Comparison of ENCODE assay signal across 13 cellular contexts in genomic region chr6:57108691-57109090, GRCh38. TPM values are rescaled to one million over a fixed set of nuclear protein-coding genes. Genes with fewer than 3 reads are reported as not detected.
DNase-seq lines count a peak whose midpoint lies in the region; ATAC-seq and TF ChIP-seq lines count a peak whose summit lies in the region.
"Had no signal": no experiment of that assay in that cellular context is flagged by ENCODE, and none has a peak within 500 bp of the region (broad histone marks: within the 10 kb centered on the region; RNA-seq: fewer than 3 reads in every experiment).

No MANE protein-coding gene starts in this region.

- CTCF ChIA-PET in OCI-LY7 (lab: Charles Lee; ENCODE audit: unreplicated experiment), result no interaction called here

- peak; percentile 70 for DNase-seq in OCI-LY7 (ENCODE audit: low spot score)
- DNase-seq in brain microvascular endothelial cell, result no peak
- no peak for DNase-seq in NCI-H82 treated with DMSO at 0.1 percent for 48 hours (lab: John Stamatoyannopoulos, UW; ENCODE audit: unreplicated experiment)
- no peak for DNase-seq in H7
- DNase-seq in DMS53 treated with DMSO at 0.1 percent for 48 hours (lab: John Stamatoyannopoulos, UW; ENCODE audit: unreplicated experiment), result no peak
- DNase-seq: GM23248, left ventricle myocardium superior, SJCRH30 had no signal

- POLR2A ChIA-PET in OCI-LY7 (lab: Charles Lee), result interaction anchor here (0.5 to 1.5 kb wide), 7 partner anchors 10 to 210 kb away, joined by 3 to 6 read pairs (median 4); no protein-coding TSS in a partner anchor

- in situ Hi-C loops in brain microvascular endothelial cell (cut with HindIII; ENCODE audit: low pct_ligation_motif_present, low sequenced_read_pairs), result no loop called here

- H3K4me3 ChIP-seq in OCI-LY7 (ENCODE audit: low read depth, low read length, poor library complexity, severe bottlenecking), result no peak overlapping the region
- H3K4me3 ChIP-seq in brain microvascular endothelial cell (ENCODE audit: low read depth, low read length), result no peak overlapping the region
- no peak overlapping the region for H3K4me3 ChIP-seq in H7 (ENCODE audit: insufficient read depth, low read depth, low read length)
- H3K4me3 ChIP-seq: ascending aorta, GM23248, SJCRH30 had no signal

- no peaks in the 10 kb centered on the region for H3K27me3 ChIP-seq in brain microvascular endothelial cell (replicated peaks)
- no peaks in the 10 kb centered on the region for H3K27me3 ChIP-seq in H7 (ENCODE audit: control insufficient read depth, insufficient read depth, low read length)
- H3K27me3 ChIP-seq: ascending aorta, SJCRH30 had no signal

- H3K4me1 ChIP-seq in OCI-LY7 (ENCODE audit: insufficient read depth, low read length, poor library complexity, severe bottlenecking), result peaks cover 19% of the 10 kb centered on the region
- H3K4me1 ChIP-seq: ascending aorta, SJCRH30 had no signal

- H3K79me2 ChIP-seq in OCI-LY7 (ENCODE audit: insufficient read depth, low read depth, low read length), result peaks cover 58% of the 10 kb centered on the region; the same call in 1 of the 2 replicates

- intact Hi-C loops in OCI-LY7 (cut with micrococcal nuclease; ENCODE audit: unreplicated experiment), result loop anchor here (5.0 to 10.0 kb wide), 2 partner anchors 64 to 206 kb away; partner anchors contain the start of genes BAG2 and PRIM2

- TF ChIP-seq CTCF in OCI-LY7 (conservative IDR thresholded peaks at IDR 0.05; ENCODE audit: low read length), result no peak
- no peak for TF ChIP-seq CTCF in brain microvascular endothelial cell (IDR thresholded peaks at IDR 0.05; ENCODE audit: low read depth, low read length, missing control alignments)

- ATAC-seq in GM18511 (IDR thresholded peaks at IDR 0.05; ENCODE audit: unreplicated experiment), result peak; percentile 97
- ATAC-seq in GM21515 (IDR thresholded peaks at IDR 0.05; ENCODE audit: unreplicated experiment), result peak; percentile 90
- peak; percentile 92 for ATAC-seq in HG03103 (IDR thresholded peaks at IDR 0.05; ENCODE audit: low read depth, unreplicated experiment)
- ATAC-seq: left ventricle myocardium superior had no signal

- BruUV-seq in OCI-LY7 (replicated peaks; lab: Mats Ljungman, UMichigan), result no TSS peak

- H3K36me3 ChIP-seq in OCI-LY7 (ENCODE audit: insufficient read depth, low read length), result peaks cover 51% of the 10 kb centered on the region
- H3K36me3 ChIP-seq in brain microvascular endothelial cell (replicated peaks), result peaks cover 3% of the 10 kb centered on the region
- H3K36me3 ChIP-seq in H7 (replicated peaks; ENCODE audit: control insufficient read depth, insufficient read depth, low read length), result no peaks in the 10 kb centered on the region

- peak overlapping the region; percentile 31 for H3K27ac ChIP-seq in OCI-LY7 (ENCODE audit: low read depth, low read length, poor library complexity, severe bottlenecking)
- H3K27ac ChIP-seq in brain microvascular endothelial cell, result no peak overlapping the region
- H3K27ac ChIP-seq: ascending aorta, C4-2B, GM23248, SJCRH30 had no signal

- H3K9me2 ChIP-seq in OCI-LY7 (ENCODE audit: insufficient read depth, low read length), result no peaks in the 10 kb centered on the region

- H4K20me1 ChIP-seq in OCI-LY7 (ENCODE audit: insufficient read depth, low read length), result peaks cover 29% of the 10 kb centered on the region

- H2AFZ ChIP-seq in OCI-LY7 (ENCODE audit: low read length), result no peak overlapping the region
- H2AFZ ChIP-seq: GM23248 had no signal

- H3K9me3 ChIP-seq in OCI-LY7 (ENCODE audit: low read length), result no peaks in the 10 kb centered on the region
- H3K9me3 ChIP-seq: ascending aorta, SJCRH30 had no signal

- peak overlapping the region; percentile 48 for H3K4me2 ChIP-seq in OCI-LY7 (ENCODE audit: low read length)

RNA-seq across cellular contexts. Expression of gene ZNF451, which starts 18.7 kb away (rescaled TPM):
- 35.1 and 50.0 TPM in 2 replicates for total RNA-seq in OCI-LY7 (2014; rRNA removed; shearing (Covaris generic))
- 66.7 and 76.3 TPM in 2 replicates for total RNA-seq in OCI-LY7 (2022)
- 31.7 and 45.3 TPM in 2 replicates for total RNA-seq in H7 (2014; rRNA removed; shearing (Covaris generic))
